In the genomic region with DNA sequence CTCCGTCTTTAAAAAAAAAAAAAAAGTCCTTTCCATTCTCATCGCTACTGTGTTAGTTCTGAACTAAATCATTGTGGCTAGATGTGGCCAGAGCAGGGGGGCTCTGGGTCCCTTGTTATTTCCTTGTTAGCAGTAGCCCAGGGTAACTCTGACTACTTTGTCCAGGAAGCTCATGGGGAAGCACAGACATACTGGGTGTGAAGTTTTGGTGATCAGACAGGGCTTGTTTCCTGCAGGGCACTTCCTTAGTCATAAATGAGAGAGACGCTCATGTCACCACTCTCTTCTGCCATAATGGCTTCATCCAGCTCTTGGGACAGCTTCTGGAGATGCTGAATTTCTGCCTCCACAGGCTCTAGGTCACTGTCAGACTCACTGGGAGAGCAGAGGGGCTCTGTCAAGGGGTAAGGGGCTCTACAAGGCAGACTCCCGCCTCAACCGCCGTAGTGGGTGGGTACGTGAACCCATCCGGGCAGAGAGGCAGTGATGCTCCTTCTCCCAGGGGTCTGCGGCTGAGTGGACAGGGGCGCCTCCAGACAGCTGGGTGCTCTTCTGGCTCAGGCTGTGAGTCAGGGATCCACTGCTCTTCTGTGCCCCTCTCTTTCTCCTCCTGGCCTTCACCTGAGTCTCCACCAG, we compare ENCODE assay signal across 8 cellular contexts. TPM values are rescaled to one million over a fixed set of nuclear protein-coding genes. Genes with fewer than 3 reads are reported as not detected.
DNase-seq lines count a peak whose midpoint lies in the region; ATAC-seq and TF ChIP-seq lines count a peak whose summit lies in the region.

No MANE protein-coding gene starts in this region.

- H3K27ac ChIP-seq in CD8-positive, alpha-beta T cell (ENCODE audit: low read depth, low read length), result peak overlapping the region; percentile 55

- POLR2A ChIA-PET in CD8-positive, alpha-beta T cell (lab: Charles Lee), result interaction anchor here (0.7 to 1.9 kb wide), 5 partner anchors 11 to 137 kb away, joined by 3 to 14 read pairs (median 9); a partner anchor contains a TSS

- peaks cover 86% of the 10 kb centered on the region for H3K4me1 Mint-ChIP-seq in CD8-positive, alpha-beta T cell (ENCODE audit: low read depth)
- H3K4me1 Mint-ChIP-seq in immature natural killer cell, result peaks cover 77 to 95% of the 10 kb centered on the region in 2 donors

- no peaks in the 10 kb centered on the region for H3K27me3 Mint-ChIP-seq in CD8-positive, alpha-beta T cell (ENCODE audit: low read depth)
- peaks cover 2 to 16% (median 11%) of the 10 kb centered on the region in 3 donors for H3K27me3 Mint-ChIP-seq in immature natural killer cell (ENCODE audit: low read depth in 3 of 3)

- H3K27me3 ChIP-seq in CD8-positive, alpha-beta T cell (ENCODE audit: insufficient read depth, low read length), result no peaks in the 10 kb centered on the region

- H3K4me1 ChIP-seq in CD8-positive, alpha-beta T cell (ENCODE audit: insufficient read depth, low read length), result peaks cover 68% of the 10 kb centered on the region

- peaks cover 2% of the 10 kb centered on the region for H3K9me3 Mint-ChIP-seq in CD8-positive, alpha-beta T cell
- no peaks in the 10 kb centered on the region for H3K9me3 Mint-ChIP-seq in immature natural killer cell

- CTCF ChIA-PET in CD8-positive, alpha-beta T cell (lab: Charles Lee), result interaction anchor here (0.7 to 1.9 kb wide), 3 partner anchors 11 to 126 kb away, joined by 3 to 5 read pairs (median 3); no protein-coding TSS in a partner anchor

- peak in 6 of 7 experiments; percentile 46 to 85 (median 61) for DNase-seq in CD8-positive, alpha-beta T cell
- peak; percentile 56 for DNase-seq in T-helper 22 cell (ENCODE audit: low read depth)
- DNase-seq in immature natural killer cell, result peak; percentile 92 to 94 (median 93)
- no peak for DNase-seq in anterior cingulate cortex (lab: John Stamatoyannopoulos, UW)
- DNase-seq in NCI-H1694 (lab: John Stamatoyannopoulos, UW), result no peak
- no peak for DNase-seq in DMS79 (lab: John Stamatoyannopoulos, UW)
- no peak for DNase-seq in SKM-1 treated with dmso at 0.1 percent for 144 hours (lab: John Stamatoyannopoulos, UW; ENCODE audit: unreplicated experiment)

- H3K9me3 ChIP-seq in CD8-positive, alpha-beta T cell (ENCODE audit: low read length), result no peaks in the 10 kb centered on the region

- no peak for TF ChIP-seq CTCF in CD8-positive, alpha-beta T cell (IDR thresholded peaks at IDR 0.05)

- intact Hi-C loops in CD8-positive, alpha-beta T cell (cut with DNase I, micrococcal nuclease), result loop anchor here (1.0 kb wide), 2 partner anchors 11 to 12 kb away; no protein-coding TSS in a partner anchor

- peak overlapping the region; percentile 88 for H3K27ac Mint-ChIP-seq in CD8-positive, alpha-beta T cell
- H3K27ac Mint-ChIP-seq in immature natural killer cell, result peak overlapping the region; percentile 93 to 99 (median 99)

- H3K4me3 ChIP-seq in CD8-positive, alpha-beta T cell (ENCODE audit: low read depth, low read length), result no peak overlapping the region

- no peaks in the 10 kb centered on the region for H3K36me3 ChIP-seq in CD8-positive, alpha-beta T cell (ENCODE audit: insufficient read depth, low read length)

- ATAC-seq in CD8-positive, alpha-beta T cell, result peak; percentile 87
- peak; percentile 89 for ATAC-seq in GM21786 (IDR thresholded peaks at IDR 0.05; ENCODE audit: unreplicated experiment)

- H3K36me3 Mint-ChIP-seq in CD8-positive, alpha-beta T cell, result peaks cover 8% of the 10 kb centered on the region
- no peaks in the 10 kb centered on the region for H3K36me3 Mint-ChIP-seq in immature natural killer cell

- H3K4me3 Mint-ChIP-seq in CD8-positive, alpha-beta T cell, result peak overlapping the region; percentile 67
- H3K4me3 Mint-ChIP-seq in immature natural killer cell, result peak overlapping the region; percentile 71 to 84 (median 82)

RNA-seq across cellular contexts. Expression of a gene that starts 12.9 kb away (rescaled TPM):
- total RNA-seq in CD8-positive, alpha-beta T cell, result 10 to 100 TPM; 61.1 to 67.0 TPM
- polyA plus RNA-seq in immature natural killer cell, result 10 to 100 TPM; 19.1 to 38.1 (median 24.6) TPM

Comparison
In these comparisons a context has a peak if more than half of its experiments do, and no peak if none do; other contexts are left out.
1. DNase-seq: peak in CD8-positive, alpha-beta T cell (6 of 7), T-helper 22 cell (single experiment) and immature natural killer cell (3 of 3); none in anterior cingulate cortex (0 of 58), NCI-H1694 (single experiment), DMS79 (single experiment) and SKM-1 treated with dmso at 0.1 percent for 144 hours (single experiment).